Comparison of ENCODE assay signal across 1 cellular context in the genomic region with DNA sequence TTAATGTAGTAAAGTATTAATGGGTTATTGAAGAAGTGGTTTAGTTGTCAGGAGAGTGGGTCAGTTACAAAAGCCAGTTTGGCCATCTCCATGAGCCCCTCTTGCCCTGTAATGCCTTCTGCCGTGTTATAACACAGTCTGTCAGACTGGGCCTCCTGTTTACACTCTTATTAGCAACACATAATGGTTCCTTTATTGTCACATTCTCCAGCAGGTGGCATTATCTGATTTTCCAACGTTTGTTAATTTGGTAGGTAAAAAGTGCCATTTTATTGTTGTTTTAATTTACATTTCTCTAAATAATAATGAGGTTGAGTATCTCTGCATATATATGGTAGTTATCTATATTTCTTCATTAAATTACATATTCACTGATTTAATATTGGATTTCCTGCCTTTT.
TF ChIP-seq lines count a peak whose summit lies in the region.

No MANE protein-coding gene starts in this region.

TF ChIP-seq in GM12878, 131 proteins besides CTCF, POLR2A, EP300 and RAD21 (continued from another document):
- TF ChIP-seq, protein P1, sequence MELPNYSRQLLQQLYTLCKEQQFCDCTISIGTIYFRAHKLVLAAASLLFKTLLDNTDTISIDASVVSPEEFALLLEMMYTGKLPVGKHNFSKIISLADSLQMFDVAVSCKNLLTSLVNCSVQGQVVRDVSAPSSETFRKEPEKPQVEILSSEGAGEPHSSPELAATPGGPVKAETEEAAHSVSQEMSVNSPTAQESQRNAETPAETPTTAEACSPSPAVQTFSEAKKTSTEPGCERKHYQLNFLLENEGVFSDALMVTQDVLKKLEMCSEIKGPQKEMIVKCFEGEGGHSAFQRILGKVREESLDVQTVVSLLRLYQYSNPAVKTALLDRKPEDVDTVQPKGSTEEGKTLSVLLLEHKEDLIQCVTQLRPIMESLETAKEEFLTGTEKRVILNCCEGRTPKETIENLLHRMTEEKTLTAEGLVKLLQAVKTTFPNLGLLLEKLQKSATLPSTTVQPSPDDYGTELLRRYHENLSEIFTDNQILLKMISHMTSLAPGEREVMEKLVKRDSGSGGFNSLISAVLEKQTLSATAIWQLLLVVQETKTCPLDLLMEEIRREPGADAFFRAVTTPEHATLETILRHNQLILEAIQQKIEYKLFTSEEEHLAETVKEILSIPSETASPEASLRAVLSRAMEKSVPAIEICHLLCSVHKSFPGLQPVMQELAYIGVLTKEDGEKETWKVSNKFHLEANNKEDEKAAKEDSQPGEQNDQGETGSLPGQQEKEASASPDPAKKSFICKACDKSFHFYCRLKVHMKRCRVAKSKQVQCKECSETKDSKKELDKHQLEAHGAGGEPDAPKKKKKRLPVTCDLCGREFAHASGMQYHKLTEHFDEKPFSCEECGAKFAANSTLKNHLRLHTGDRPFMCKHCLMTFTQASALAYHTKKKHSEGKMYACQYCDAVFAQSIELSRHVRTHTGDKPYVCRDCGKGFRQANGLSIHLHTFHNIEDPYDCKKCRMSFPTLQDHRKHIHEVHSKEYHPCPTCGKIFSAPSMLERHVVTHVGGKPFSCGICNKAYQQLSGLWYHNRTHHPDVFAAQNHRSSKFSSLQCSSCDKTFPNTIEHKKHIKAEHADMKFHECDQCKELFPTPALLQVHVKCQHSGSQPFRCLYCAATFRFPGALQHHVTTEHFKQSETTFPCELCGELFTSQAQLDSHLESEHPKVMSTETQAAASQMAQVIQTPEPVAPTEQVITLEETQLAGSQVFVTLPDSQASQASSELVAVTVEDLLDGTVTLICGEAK (IDR thresholded peaks at IDR 0.05; ENCODE audit: borderline replicate concordance), result no peak
- no peak for TF ChIP-seq BMI1 (IDR thresholded peaks at IDR 0.05; ENCODE audit: borderline replicate concordance)
- TF ChIP-seq IKZF2 (IDR thresholded peaks at IDR 0.05), result no peak
- TF ChIP-seq, protein P2, sequence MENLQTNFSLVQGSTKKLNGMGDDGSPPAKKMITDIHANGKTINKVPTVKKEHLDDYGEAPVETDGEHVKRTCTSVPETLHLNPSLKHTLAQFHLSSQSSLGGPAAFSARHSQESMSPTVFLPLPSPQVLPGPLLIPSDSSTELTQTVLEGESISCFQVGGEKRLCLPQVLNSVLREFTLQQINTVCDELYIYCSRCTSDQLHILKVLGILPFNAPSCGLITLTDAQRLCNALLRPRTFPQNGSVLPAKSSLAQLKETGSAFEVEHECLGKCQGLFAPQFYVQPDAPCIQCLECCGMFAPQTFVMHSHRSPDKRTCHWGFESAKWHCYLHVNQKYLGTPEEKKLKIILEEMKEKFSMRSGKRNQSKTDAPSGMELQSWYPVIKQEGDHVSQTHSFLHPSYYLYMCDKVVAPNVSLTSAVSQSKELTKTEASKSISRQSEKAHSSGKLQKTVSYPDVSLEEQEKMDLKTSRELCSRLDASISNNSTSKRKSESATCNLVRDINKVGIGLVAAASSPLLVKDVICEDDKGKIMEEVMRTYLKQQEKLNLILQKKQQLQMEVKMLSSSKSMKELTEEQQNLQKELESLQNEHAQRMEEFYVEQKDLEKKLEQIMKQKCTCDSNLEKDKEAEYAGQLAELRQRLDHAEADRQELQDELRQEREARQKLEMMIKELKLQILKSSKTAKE (IDR thresholded peaks at IDR 0.05; ENCODE audit: low read depth, poor library complexity, severe bottlenecking), result no peak
- no peak for TF ChIP-seq ZNF24 (IDR thresholded peaks at IDR 0.05)
- TF ChIP-seq TBL1XR1 (IDR thresholded peaks at IDR 0.05; ENCODE audit: low read depth, low read length), result no peak
- TF ChIP-seq MTA2 (IDR thresholded peaks at IDR 0.05; ENCODE audit: low read depth), result no peak
- no peak for TF ChIP-seq RELA (IDR thresholded peaks at IDR 0.05; ENCODE audit: borderline replicate concordance, partially characterized antibody)
- no peak for TF ChIP-seq BACH1 (IDR thresholded peaks at IDR 0.05; ENCODE audit: borderline replicate concordance)
